8 cellular contexts compared by ENCODE assay signal in the genomic region with DNA sequence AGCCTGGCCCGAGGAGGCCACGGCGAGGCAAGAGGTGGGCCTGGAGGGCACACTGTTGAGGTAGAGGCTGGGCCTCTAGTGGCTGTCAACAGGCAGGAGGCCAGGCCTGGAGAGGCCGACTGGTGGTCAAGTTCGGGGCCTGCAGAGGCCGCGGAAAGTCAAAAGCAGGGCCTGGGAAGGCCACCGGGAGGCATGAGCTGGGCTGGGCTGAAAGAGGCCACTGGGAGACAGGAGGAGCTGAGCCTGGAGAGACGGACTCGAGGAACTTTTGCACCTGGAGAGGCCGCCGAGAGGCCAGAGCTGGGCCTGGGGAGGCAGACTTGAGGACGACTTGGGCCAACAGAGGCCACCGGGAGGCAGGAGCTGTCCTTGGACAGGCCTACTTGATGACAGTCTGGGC.
"Had no signal": no experiment of that assay in that cellular context is flagged by ENCODE, and none has a peak within 500 bp of the region (broad histone marks: within the 10 kb centered on the region; RNA-seq: fewer than 3 reads in every experiment).

No MANE protein-coding gene starts in this region.

- H3K36me3 ChIP-seq: HAP-1 had no signal

- H3K4me1 Mint-ChIP-seq: GM23338, IgD-negative memory B cell had no signal

- H3K4me1 ChIP-seq: HAP-1 had no signal

- H3K4me3 ChIP-seq: GM23338, HAP-1 had no signal

- DNase-seq: HFFc6, Karpas-422, KBM-7 had no signal

- H3K4me3 Mint-ChIP-seq: GM23338, HFFc6, IgD-negative memory B cell had no signal

- H3K9me3 ChIP-seq: HAP-1 had no signal

- H3K9me3 Mint-ChIP-seq: IgD-negative memory B cell had no signal

- H3K27ac Mint-ChIP-seq: GM23338, HFFc6, IgD-negative memory B cell had no signal

- H3K27me3 Mint-ChIP-seq: IgD-negative memory B cell had no signal

- ATAC-seq: GM23338, HCT116, HepG2 had no signal
